16 cellular contexts compared by ENCODE assay signal in genomic region chr1:63277195-63278192, GRCh38. TPM values are rescaled to one million over a fixed set of nuclear protein-coding genes. Genes with fewer than 3 reads are reported as not detected.
A peak's percentile ranks its signal among the peaks of the same experiment; 100 is the strongest.
DNase-seq lines count a peak whose midpoint lies in the region; ATAC-seq and TF ChIP-seq lines count a peak whose summit lies in the region.
"Had no signal": no experiment of that assay in that cellular context is flagged by ENCODE, and none has a peak within 500 bp of the region (broad histone marks: within the 10 kb centered on the region; RNA-seq: fewer than 3 reads in every experiment).

No MANE protein-coding gene starts in this region.

- DNase-seq in A673 (ENCODE audit: low spot score) = peak; percentile 48
- peak; percentile 40 for DNase-seq in NCI-H69 (lab: John Stamatoyannopoulos, UW)
- no peak for DNase-seq in endodermal cell
- peak; percentile 40 for DNase-seq in neuronal stem cell (ENCODE audit: low spot score)
- no peak for DNase-seq in kidney tubule cell (ENCODE audit: low spot score)
- no peak for DNase-seq in ureter (ENCODE audit: low spot score)
- DNase-seq: 8988T, C1 segment of cervical spinal cord, NCI-H1436 treated with DMSO at 0.1 percent for 48 hours, NCI-H2081 treated with DMSO at 0.1 percent for 48 hours, NCI-H226, PC-9, SK-N-SH had no signal

- H3K36me3 Mint-ChIP-seq in endodermal cell (ENCODE audit: low read depth) = no peaks in the 10 kb centered on the region

- no peak overlapping the region for H2BK15ac ChIP-seq in neuronal stem cell (ENCODE audit: low read length)

- no peak overlapping the region for H3K4ac ChIP-seq in neuronal stem cell (ENCODE audit: low read length)

- POLR2A ChIA-PET in A673 (lab: Charles Lee; ENCODE audit: low non-redundant PET) = no interaction called here

- H4K91ac ChIP-seq in neuronal stem cell (ENCODE audit: low read depth, low read length, poor library complexity) = no peak overlapping the region

- H3K79me1 ChIP-seq in neuronal stem cell (ENCODE audit: low read depth, low read length) = no peaks in the 10 kb centered on the region

- no peak overlapping the region for H2BK12ac ChIP-seq in neuronal stem cell (ENCODE audit: low read length)

- H3K27ac ChIP-seq in A673 (ENCODE audit: low read depth, low read length, poor library complexity, severe bottlenecking) = no peak overlapping the region
- no peak overlapping the region for H3K27ac ChIP-seq in endodermal cell (ENCODE audit: low read depth, low read length)
- no peak overlapping the region for H3K27ac ChIP-seq in neuronal stem cell (replicated peaks; ENCODE audit: low read length)
- H3K27ac ChIP-seq: PC-9 had no signal

- H3K18ac ChIP-seq in neuronal stem cell (ENCODE audit: low read length) = no peak overlapping the region

- H3K9ac ChIP-seq in endodermal cell (ENCODE audit: extremely low read depth, low read length, poor library complexity, severe bottlenecking) = no peak overlapping the region
- no peak overlapping the region for H3K9ac ChIP-seq in neuronal stem cell (ENCODE audit: low read depth, low read length, poor library complexity)
- H3K9ac ChIP-seq: SK-N-SH had no signal

- TF ChIP-seq CTCF in A673 (conservative IDR thresholded peaks at IDR 0.05; ENCODE audit: low read depth, low read length) (no peak), endodermal cell (conservative IDR thresholded peaks at IDR 0.05) (no peak)

- no peak overlapping the region for H2AFZ ChIP-seq in neuronal stem cell (ENCODE audit: low read length)
- H2AFZ ChIP-seq: PC-9 had no signal

- H3K27me3 Mint-ChIP-seq in endodermal cell (ENCODE audit: insufficient read depth) = peaks cover 2% of the 10 kb centered on the region

- H3K23ac ChIP-seq in neuronal stem cell (ENCODE audit: low read depth, low read length, poor library complexity) = no peak overlapping the region

- BruUV-seq in A673 (replicated peaks; lab: Mats Ljungman, UMichigan) = no TSS peak

- no peak overlapping the region for H2BK120ac ChIP-seq in neuronal stem cell (ENCODE audit: low read depth, low read length)

- H3K36me3 ChIP-seq in A673 (ENCODE audit: insufficient read depth, low read length, poor library complexity, severe bottlenecking) (no peaks in the 10 kb centered on the region), endodermal cell (ENCODE audit: control insufficient read depth, insufficient read depth, low read length) (no peaks in the 10 kb centered on the region), neuronal stem cell (replicated peaks in 1 of 2; ENCODE audit: control insufficient read depth in 2 of 2, insufficient read depth in 2 of 2, low read length in 2 of 2) (no peaks in the 10 kb centered on the region)

- no peak overlapping the region for H4K8ac ChIP-seq in neuronal stem cell (ENCODE audit: low read depth, low read length)

- CTCF ChIA-PET in A673 (lab: Charles Lee) = no interaction called here

- no peaks in the 10 kb centered on the region for H3K27me3 ChIP-seq in A673 (replicated peaks; ENCODE audit: insufficient read depth, low read depth, low read length, poor library complexity)
- H3K27me3 ChIP-seq in endodermal cell (ENCODE audit: control insufficient read depth, insufficient read depth, low read length, poor library complexity, severe bottlenecking) = no peaks in the 10 kb centered on the region
- peaks cover 0 to 23% (median 22%) of the 10 kb centered on the region in 3 experiments for H3K27me3 ChIP-seq in neuronal stem cell (ENCODE audit: control insufficient read depth in 3 of 3, insufficient read depth in 3 of 3, low read depth in 1 of 3, low read length in 3 of 3)

- ATAC-seq in GM19395 (IDR thresholded peaks at IDR 0.05; ENCODE audit: unreplicated experiment) (no peak), HG02885 (IDR thresholded peaks at IDR 0.05; ENCODE audit: poor library complexity, unreplicated experiment) (no peak)
- ATAC-seq: HCT116 had no signal

- peaks cover 17% of the 10 kb centered on the region for H3K4me1 Mint-ChIP-seq in endodermal cell

- H3K9me3 ChIP-seq in A673 (ENCODE audit: low read depth, low read length, poor library complexity, severe bottlenecking) (no peaks in the 10 kb centered on the region), endodermal cell (ENCODE audit: control insufficient read depth, low read length) (no peaks in the 10 kb centered on the region), neuronal stem cell (replicated peaks in 1 of 2; ENCODE audit: control insufficient read depth in 2 of 2, insufficient read depth in 1 of 2, low read depth in 1 of 2, low read length in 2 of 2) (no peaks in the 10 kb centered on the region)
- H3K9me3 ChIP-seq: SK-N-SH had no signal

- H3K14ac ChIP-seq in neuronal stem cell (ENCODE audit: low read length) = no peak overlapping the region

- peaks cover 25% of the 10 kb centered on the region for H3K4me1 ChIP-seq in A673 (ENCODE audit: insufficient read depth, low read length, poor library complexity, severe bottlenecking)
- H3K4me1 ChIP-seq in endodermal cell (ENCODE audit: control insufficient read depth, insufficient read depth, low read length) = no peaks in the 10 kb centered on the region
- H3K4me1 ChIP-seq in neuronal stem cell (ENCODE audit: control insufficient read depth in 2 of 2, insufficient read depth in 1 of 2, low read depth in 1 of 2, low read length in 2 of 2) = peaks cover 0 to 7% of the 10 kb centered on the region in 2 donors

- H3K4me3 ChIP-seq in A673 (ENCODE audit: low read depth, low read length, poor library complexity, severe bottlenecking) (no peak overlapping the region), endodermal cell (ENCODE audit: low read length) (no peak overlapping the region), neuronal stem cell (ENCODE audit: low read length in 2 of 2) (no peak overlapping the region)
- H3K4me3 ChIP-seq: PC-9 had no signal

- no peak overlapping the region for H3K4me2 ChIP-seq in neuronal stem cell (ENCODE audit: insufficient read depth, low read length, poor library complexity, severe bottlenecking)
- H3K4me2 ChIP-seq: PC-9, SK-N-SH had no signal

- H3K27ac Mint-ChIP-seq in endodermal cell = peak overlapping the region; percentile 30

- WGBS in endodermal cell (ENCODE audit: insufficient coverage in 1 of 2, insufficient read length in 1 of 2), 2 experiments = 73 to 79% methylated on average over 2 to 3 of the region's 3 CpGs
- WGBS in neuronal stem cell (ENCODE audit: extremely low coverage in 2 of 2, insufficient read length in 2 of 2, insufficient replicate concordance in 1 of 2), 2 donors = no CpG with 5 or more reads among the region's 3 CpGs

- no peak overlapping the region for H3K4me3 Mint-ChIP-seq in endodermal cell

- H2AK5ac ChIP-seq in neuronal stem cell (ENCODE audit: low read depth, low read length) = no peak overlapping the region

- H2BK5ac ChIP-seq in neuronal stem cell (ENCODE audit: low read length) = no peak overlapping the region

- intact Hi-C loops in A673 (cut with micrococcal nuclease; ENCODE audit: unreplicated experiment) = no loop called here

- H3K9me3 Mint-ChIP-seq in endodermal cell = no peaks in the 10 kb centered on the region

RNA-seq across cellular contexts. Expression of gene FOXD3, which starts 44.9 kb away (rescaled TPM):
- 4.5 and 4.7 TPM in 2 replicates for total RNA-seq in A673 (2021)
- total RNA-seq in endodermal cell = 10 to 100 TPM in 1 of 2 donors, under 1 TPM in 1; 0.49 to 14.0 TPM
- 24.0 TPM for polyA plus RNA-seq in endodermal cell (2013, experiment 1 of 2)
- polyA plus RNA-seq in endodermal cell (2013, experiment 2 of 2) = 23.0 TPM
- not detected for polyA plus RNA-seq in neuronal stem cell (2013, experiment 1 of 2)
- polyA plus RNA-seq in neuronal stem cell (2013, experiment 2 of 2) = not detected
- total RNA-seq in ureter = not detected
- total RNA-seq: PC-9 had no signal
- polyA plus RNA-seq: SK-N-SH had no signal

Comparison
In these comparisons a context has a peak if more than half of its experiments do, and no peak if none do; other contexts are left out.
1. DNase-seq: peak in A673 (single experiment), NCI-H69 (single experiment) and neuronal stem cell (single experiment); none in endodermal cell (single experiment), kidney tubule cell (single experiment) and ureter (single experiment).